ENCODE assay signal across 1 cellular context in the genomic region with DNA sequence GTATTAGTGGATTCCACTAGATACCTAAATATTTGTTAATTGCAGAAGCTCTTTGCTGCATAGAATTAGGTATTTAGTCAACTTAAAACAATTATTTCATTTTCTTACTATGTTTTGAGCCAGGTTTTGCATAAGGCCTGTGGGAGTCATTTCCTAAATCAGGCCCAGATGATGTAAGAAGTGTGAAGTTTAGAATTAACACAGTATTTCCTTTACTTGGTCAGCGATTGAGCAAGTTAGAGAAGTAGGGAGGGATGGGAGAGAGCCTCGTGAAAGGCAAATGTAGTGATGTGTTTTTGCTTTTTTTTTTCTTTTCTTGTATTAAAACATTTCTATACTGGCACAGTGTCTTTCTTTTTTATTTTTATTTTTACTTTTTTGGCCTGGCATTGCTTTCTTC.
TF ChIP-seq lines count a peak whose summit lies in the region.

No MANE protein-coding gene starts in this region.

TF ChIP-seq in WTC11, 78 proteins besides CTCF, POLR2A, EP300 and RAD21 (continued from another document):
- TF ChIP-seq, protein P1, sequence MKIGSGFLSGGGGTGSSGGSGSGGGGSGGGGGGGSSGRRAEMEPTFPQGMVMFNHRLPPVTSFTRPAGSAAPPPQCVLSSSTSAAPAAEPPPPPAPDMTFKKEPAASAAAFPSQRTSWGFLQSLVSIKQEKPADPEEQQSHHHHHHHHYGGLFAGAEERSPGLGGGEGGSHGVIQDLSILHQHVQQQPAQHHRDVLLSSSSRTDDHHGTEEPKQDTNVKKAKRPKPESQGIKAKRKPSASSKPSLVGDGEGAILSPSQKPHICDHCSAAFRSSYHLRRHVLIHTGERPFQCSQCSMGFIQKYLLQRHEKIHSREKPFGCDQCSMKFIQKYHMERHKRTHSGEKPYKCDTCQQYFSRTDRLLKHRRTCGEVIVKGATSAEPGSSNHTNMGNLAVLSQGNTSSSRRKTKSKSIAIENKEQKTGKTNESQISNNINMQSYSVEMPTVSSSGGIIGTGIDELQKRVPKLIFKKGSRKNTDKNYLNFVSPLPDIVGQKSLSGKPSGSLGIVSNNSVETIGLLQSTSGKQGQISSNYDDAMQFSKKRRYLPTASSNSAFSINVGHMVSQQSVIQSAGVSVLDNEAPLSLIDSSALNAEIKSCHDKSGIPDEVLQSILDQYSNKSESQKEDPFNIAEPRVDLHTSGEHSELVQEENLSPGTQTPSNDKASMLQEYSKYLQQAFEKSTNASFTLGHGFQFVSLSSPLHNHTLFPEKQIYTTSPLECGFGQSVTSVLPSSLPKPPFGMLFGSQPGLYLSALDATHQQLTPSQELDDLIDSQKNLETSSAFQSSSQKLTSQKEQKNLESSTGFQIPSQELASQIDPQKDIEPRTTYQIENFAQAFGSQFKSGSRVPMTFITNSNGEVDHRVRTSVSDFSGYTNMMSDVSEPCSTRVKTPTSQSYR (CRISPR knock-in tag; IDR thresholded peaks at IDR 0.05): no peak
- TF ChIP-seq ZNF317 (CRISPR knock-in tag; IDR thresholded peaks at IDR 0.05; ENCODE audit: borderline replicate concordance, low read depth) (no peak), ZNF263 (CRISPR knock-in tag; IDR thresholded peaks at IDR 0.05; ENCODE audit: low read depth) (no peak), TEAD4 (CRISPR knock-in tag; IDR thresholded peaks at IDR 0.05) (no peak)
- TF ChIP-seq, protein P2, sequence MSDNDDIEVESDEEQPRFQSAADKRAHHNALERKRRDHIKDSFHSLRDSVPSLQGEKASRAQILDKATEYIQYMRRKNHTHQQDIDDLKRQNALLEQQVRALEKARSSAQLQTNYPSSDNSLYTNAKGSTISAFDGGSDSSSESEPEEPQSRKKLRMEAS (CRISPR knock-in tag; IDR thresholded peaks at IDR 0.05): no peak
